In genomic region chr13:44440046-44440608, GRCh38 we compare ENCODE assay signal across 29 cellular contexts.
DNase-seq lines count a peak whose midpoint lies in the region; ATAC-seq and TF ChIP-seq lines count a peak whose summit lies in the region.
"Had no signal": no experiment of that assay in that cellular context is flagged by ENCODE, and none has a peak within 500 bp of the region (broad histone marks: within the 10 kb centered on the region; RNA-seq: fewer than 3 reads in every experiment).

No MANE protein-coding gene starts in this region.

- H3K9me3 ChIP-seq in DOHH2 (ENCODE audit: control insufficient read depth, insufficient read depth, low read length): no peaks in the 10 kb centered on the region
- no peaks in the 10 kb centered on the region for H3K9me3 ChIP-seq in mesodermal cell (ENCODE audit: control insufficient read depth, low read length)
- H3K9me3 ChIP-seq in spleen: no peaks in the 10 kb centered on the region
- H3K9me3 ChIP-seq: esophagus muscularis mucosa, heart right ventricle, prostate gland, sigmoid colon had no signal

- peaks cover 15% of the 10 kb centered on the region; the same call in 1 of the 2 replicates for H3F3A ChIP-seq in DOHH2 (ENCODE audit: control insufficient read depth, insufficient read depth)

- H3K79me2 ChIP-seq in DOHH2 (ENCODE audit: control insufficient read depth, low read length): peaks cover 15% of the 10 kb centered on the region

- no peak for TF ChIP-seq POLR2A in spleen (IDR thresholded peaks at IDR 0.05)

- no peaks in the 10 kb centered on the region for H3K27me3 ChIP-seq in DOHH2 (ENCODE audit: control insufficient read depth, low read length)
- H3K27me3 ChIP-seq in spleen (replicated peaks in 1 of 7): peaks cover 0 to 21% (median 0%) of the 10 kb centered on the region in 7 donors
- H3K27me3 ChIP-seq: esophagus muscularis mucosa, heart right ventricle, sigmoid colon had no signal

- 85 to 100% methylated on average over 3 to 9 of the region's 10 CpGs for WGBS in mesodermal cell (ENCODE audit: insufficient coverage in 2 of 2), 2 experiments
- WGBS in spleen, 5 donors: 77 to 88% (median 85%) methylated on average over 10 of the region's 10 CpGs

- H3K27ac ChIP-seq in DOHH2 (ENCODE audit: low read depth, low read length) (no peak overlapping the region), mesodermal cell (ENCODE audit: low read depth, low read length, severe bottlenecking) (peak overlapping the region; percentile 46), spleen (peak overlapping the region in 1 of 8 donors; percentile 23)
- H3K27ac ChIP-seq: prostate gland, sigmoid colon had no signal

- DNase-seq in M059J (ENCODE audit: low read depth): peak; percentile 65
- DNase-seq in astrocyte of the hippocampus (ENCODE audit: low read depth, low spot score): peak; percentile 72
- DNase-seq in DMS114 treated with DMSO at 0.1 percent for 48 hours (lab: John Stamatoyannopoulos, UW; ENCODE audit: unreplicated experiment): no peak
- no peak for DNase-seq in stimulated activated CD4-positive, alpha-beta T cell treated with anti-CD3 and anti-CD28 coated beads, Interleukin-2, amount 100 ng/mL, for 48 hours
- DNase-seq in spleen: no peak
- DNase-seq: activated CD4-positive, alpha-beta T cell treated with anti-CD3 and anti-CD28 coated beads for 36 hours; activated CD8-positive, alpha-beta T cell treated with anti-CD3 and anti-CD28 coated beads, Interleukin-2, amount 10 ng/mL, durations not matched to agents 7 days and 5 days; activated naive CD4-positive, alpha-beta T cell treated with anti-CD3 and anti-CD28 coated beads, Interleukin-2, amount 50 U/mL, for 16 hours; anterior cingulate cortex; DMS 273 treated with DMSO at 0.1 percent for 48 hours; foreskin melanocyte; heart right ventricle; kidney; left ventricle myocardium superior; NCI-H1048; NCI-H1694 treated with DMSO at 0.1 percent for 48 hours; NCI-H2171 treated with DMSO at 0.1 percent for 48 hours; NCI-H524 treated with DMSO at 0.1 percent for 48 hours; SHP77 treated with DMSO at 0.1 percent for 48 hours; sigmoid colon; stimulated activated CD4-positive, alpha-beta T cell treated with anti-CD3 and anti-CD28 coated beads, Interleukin-15, amount 100 ng/mL, for 24 hours; trophoblast cell had no signal

- ATAC-seq in HG03097 (IDR thresholded peaks at IDR 0.05; ENCODE audit: low FRiP score, unreplicated experiment): no peak
- ATAC-seq: activated CD4-positive, alpha-beta T cell treated with anti-CD3 and anti-CD28 coated beads for 36 hours; activated CD8-positive, alpha-beta T cell treated with anti-CD3 and anti-CD28 coated beads, Interleukin-2, amount 10 ng/mL, durations not matched to agents 7 days and 5 days; GM12878; heart right ventricle; left ventricle myocardium superior; stimulated activated effector memory CD8-positive, alpha-beta T cell treated with anti-CD3 and anti-CD28 coated beads, Interleukin-12 subunit alpha, Interleukin-12 subunit beta, amount 100 ng/mL, for 72 hours had no signal

- intact Hi-C loops in spleen (cut with DNase I; ENCODE audit: low total_unique reads): loop anchor here (5.0 kb wide), 1 partner anchor 388 kb away; no protein-coding TSS in a partner anchor

- H3K4me2 ChIP-seq in DOHH2 (ENCODE audit: low read length): peak overlapping the region; percentile 17; the same call in 1 of the 2 replicates

- no peak for TF ChIP-seq CTCF in DOHH2 (IDR thresholded peaks at IDR 0.05; ENCODE audit: low read depth, low read length, poor library complexity, severe bottlenecking)
- no peak for TF ChIP-seq CTCF in spleen (IDR thresholded peaks at IDR 0.05 in 8 of 11, conservative IDR thresholded peaks at IDR 0.05 in 3 of 11)

- H3K4me3 ChIP-seq in DOHH2 (ENCODE audit: low read length): no peak overlapping the region
- H3K4me3 ChIP-seq in mesodermal cell (ENCODE audit: extremely low read depth, insufficient read depth, low read length, poor library complexity, severe bottlenecking): no peak overlapping the region
- no peak overlapping the region for H3K4me3 ChIP-seq in spleen
- H3K4me3 ChIP-seq: esophagus muscularis mucosa, GM12878, heart right ventricle, prostate gland, sigmoid colon had no signal

- no peaks in the 10 kb centered on the region for H3K9me2 ChIP-seq in DOHH2 (replicated peaks; ENCODE audit: control insufficient read depth, low read length)

- H3K4me1 ChIP-seq in DOHH2 (ENCODE audit: control insufficient read depth, low read length) (peaks cover 25% of the 10 kb centered on the region), mesodermal cell (ENCODE audit: control insufficient read depth, insufficient read depth, low read length, poor library complexity, severe bottlenecking) (peaks cover 3% of the 10 kb centered on the region), spleen (peaks cover 9 to 38% (median 28%) of the 10 kb centered on the region in 6 donors)

- peaks cover 13% of the 10 kb centered on the region for H3K36me3 ChIP-seq in DOHH2 (ENCODE audit: control insufficient read depth, low read length)
- no peaks in the 10 kb centered on the region for H3K36me3 ChIP-seq in mesodermal cell (ENCODE audit: control insufficient read depth, insufficient read depth, low read length)
- no peaks in the 10 kb centered on the region for H3K36me3 ChIP-seq in spleen
- H3K36me3 ChIP-seq: esophagus muscularis mucosa, heart right ventricle, prostate gland, sigmoid colon had no signal

- H4K20me1 ChIP-seq in DOHH2 (ENCODE audit: control insufficient read depth, insufficient read depth, low read depth, low read length): no peaks in the 10 kb centered on the region

Comparison
In these comparisons a context has a peak if more than half of its experiments do, and no peak if none do; other contexts are left out.
1. DNase-seq: peak in M059J (single experiment) and astrocyte of the hippocampus (single experiment); none in DMS114 treated with DMSO at 0.1 percent for 48 hours (single experiment), stimulated activated CD4-positive, alpha-beta T cell treated with anti-CD3 and anti-CD28 coated beads, Interleukin-2, amount 100 ng/mL, for 48 hours (0 of 2) and spleen (single experiment).